In the genomic region with DNA sequence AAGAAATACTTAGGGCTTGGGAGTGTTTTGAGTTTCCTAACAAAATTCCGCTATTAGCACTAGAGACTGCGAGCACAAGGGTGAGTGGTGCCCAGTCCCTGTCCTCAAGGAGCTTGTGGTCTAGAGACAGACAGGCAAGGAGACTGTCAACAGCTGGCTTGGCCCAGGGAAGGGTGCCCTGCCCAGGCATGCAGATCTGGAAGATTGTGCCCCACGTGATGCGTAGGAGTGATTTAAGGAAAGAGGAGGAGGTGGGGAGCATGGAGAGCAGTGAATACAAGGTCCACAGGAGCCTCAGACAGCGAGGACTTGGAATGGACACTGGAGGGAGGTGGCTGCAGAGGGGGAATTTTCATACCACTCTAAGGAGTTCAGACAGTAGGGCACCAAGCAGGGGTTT, we compare ENCODE assay signal across 1 cellular context.
A peak's percentile ranks its signal among the peaks of the same experiment; 100 is the strongest.
TF ChIP-seq lines count a peak whose summit lies in the region.

No MANE protein-coding gene starts in this region.

TF ChIP-seq in HEK293, 187 proteins besides CTCF, POLR2A, EP300 and RAD21 (continued from another document):
- TF ChIP-seq, protein P1, sequence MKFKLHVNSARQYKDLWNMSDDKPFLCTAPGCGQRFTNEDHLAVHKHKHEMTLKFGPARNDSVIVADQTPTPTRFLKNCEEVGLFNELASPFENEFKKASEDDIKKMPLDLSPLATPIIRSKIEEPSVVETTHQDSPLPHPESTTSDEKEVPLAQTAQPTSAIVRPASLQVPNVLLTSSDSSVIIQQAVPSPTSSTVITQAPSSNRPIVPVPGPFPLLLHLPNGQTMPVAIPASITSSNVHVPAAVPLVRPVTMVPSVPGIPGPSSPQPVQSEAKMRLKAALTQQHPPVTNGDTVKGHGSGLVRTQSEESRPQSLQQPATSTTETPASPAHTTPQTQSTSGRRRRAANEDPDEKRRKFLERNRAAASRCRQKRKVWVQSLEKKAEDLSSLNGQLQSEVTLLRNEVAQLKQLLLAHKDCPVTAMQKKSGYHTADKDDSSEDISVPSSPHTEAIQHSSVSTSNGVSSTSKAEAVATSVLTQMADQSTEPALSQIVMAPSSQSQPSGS (tag by site-specific recombination; IDR thresholded peaks at IDR 0.05; ENCODE audit: low read depth) = no peak
- TF ChIP-seq ZFHX2 (tag by site-specific recombination; conservative IDR thresholded peaks at IDR 0.05) (peak; percentile 27; the same call in 1 of the 2 replicates), ZNF521 (tag by site-specific recombination; IDR thresholded peaks at IDR 0.05) (no peak), ZNF501 (tag by site-specific recombination; IDR thresholded peaks at IDR 0.05) (no peak), ZXDB (tag by site-specific recombination; IDR thresholded peaks at IDR 0.05) (no peak)
